ENCODE assay signal across 18 cellular contexts in genomic region chr13:27037171-27037570, GRCh38.
"Had no signal": no experiment of that assay in that cellular context is flagged by ENCODE, and none has a peak within 500 bp of the region (broad histone marks: within the 10 kb centered on the region; RNA-seq: fewer than 3 reads in every experiment).

No MANE protein-coding gene starts in this region.

- ATAC-seq: activated T-cell treated with anti-CD3 and anti-CD28 coated beads, Interleukin-2, amount 50 U/mL, for 72 hours; effector memory CD8-positive, alpha-beta T cell; gastrocnemius medialis; pancreas; stimulated activated effector memory CD8-positive, alpha-beta T cell treated with anti-CD3 and anti-CD28 coated beads, Interleukin-12 subunit alpha, Interleukin-12 subunit beta, amount 100 ng/mL, for 72 hours had no signal

- H3K27ac ChIP-seq: ascending aorta, gastrocnemius medialis, left ventricle myocardium inferior, pancreas, thyroid gland, WERI-Rb-1 had no signal

- H3K9me3 Mint-ChIP-seq: activated CD4-positive, alpha-beta memory T cell treated with anti-CD3 and anti-CD28 coated beads for 36 hours; activated naive CD8-positive, alpha-beta T cell treated with anti-CD3 and anti-CD28 coated beads for 36 hours; activated T-cell treated with anti-CD3 and anti-CD28 coated beads, Interleukin-2, amount 50 U/mL, for 72 hours; effector memory CD8-positive, alpha-beta T cell; mesothelial cell of epicardium; naive B cell; stimulated activated effector memory CD8-positive, alpha-beta T cell treated with anti-CD3 and anti-CD28 coated beads, Interleukin-12 subunit alpha, Interleukin-12 subunit beta, amount 100 ng/mL, for 72 hours; T-helper 1 cell treated with Interleukin-12 subunit alpha and Interleukin-12 subunit beta and Interleukin-4 antibody, amounts not matched to agents 30 μg/mL and 1 μg/mL, for 36 hours had no signal

- H3K27ac Mint-ChIP-seq: activated CD4-positive, alpha-beta memory T cell treated with anti-CD3 and anti-CD28 coated beads for 36 hours; activated naive CD8-positive, alpha-beta T cell treated with anti-CD3 and anti-CD28 coated beads for 36 hours; activated T-cell treated with anti-CD3 and anti-CD28 coated beads, Interleukin-2, amount 50 U/mL, for 72 hours; effector memory CD8-positive, alpha-beta T cell; mesothelial cell of epicardium; naive B cell; stimulated activated effector memory CD8-positive, alpha-beta T cell treated with anti-CD3 and anti-CD28 coated beads, Interleukin-12 subunit alpha, Interleukin-12 subunit beta, amount 100 ng/mL, for 72 hours; T-helper 1 cell treated with Interleukin-12 subunit alpha and Interleukin-12 subunit beta and Interleukin-4 antibody, amounts not matched to agents 30 μg/mL and 1 μg/mL, for 36 hours had no signal

- H3K36me3 Mint-ChIP-seq: activated CD4-positive, alpha-beta memory T cell treated with anti-CD3 and anti-CD28 coated beads for 36 hours; activated naive CD8-positive, alpha-beta T cell treated with anti-CD3 and anti-CD28 coated beads for 36 hours; mesothelial cell of epicardium; stimulated activated effector memory CD8-positive, alpha-beta T cell treated with anti-CD3 and anti-CD28 coated beads, Interleukin-12 subunit alpha, Interleukin-12 subunit beta, amount 100 ng/mL, for 72 hours had no signal

- H3K27me3 ChIP-seq: ascending aorta, pancreas, thyroid gland had no signal

- H3K36me3 ChIP-seq: ascending aorta, gastrocnemius medialis, left ventricle myocardium inferior, pancreas, thyroid gland, WERI-Rb-1 had no signal

- H3K4me1 ChIP-seq: ascending aorta, gastrocnemius medialis, pancreas, thyroid gland had no signal

- H3K9me3 ChIP-seq: ascending aorta, gastrocnemius medialis, left ventricle myocardium inferior, pancreas, thyroid gland had no signal

- DNase-seq: activated CD4-positive, alpha-beta memory T cell treated with anti-CD3 and anti-CD28 coated beads for 36 hours; activated gamma-delta T cell; activated naive CD8-positive, alpha-beta T cell treated with anti-CD3 and anti-CD28 coated beads for 36 hours; activated T-cell treated with anti-CD3 and anti-CD28 coated beads, Interleukin-2, amount 50 U/mL, for 72 hours; dermis blood vessel endothelial cell; effector memory CD8-positive, alpha-beta T cell; gastrocnemius medialis; left ventricle myocardium inferior; naive B cell; pancreas; stimulated activated CD4-positive, alpha-beta T cell treated with anti-CD3 and anti-CD28 coated beads, Interleukin-12 subunit alpha, Interleukin-12 subunit beta, amount 100 ng/mL, for 4 hours; stimulated activated CD4-positive, alpha-beta T cell treated with anti-CD3 and anti-CD28 coated beads, Interleukin-2, amount 100 ng/mL, for 24 hours; thyroid gland; WERI-Rb-1 had no signal

- H3K4me3 ChIP-seq: ascending aorta, gastrocnemius medialis, left ventricle myocardium inferior, pancreas, thyroid gland had no signal

- H3K4me3 Mint-ChIP-seq: activated CD4-positive, alpha-beta memory T cell treated with anti-CD3 and anti-CD28 coated beads for 36 hours; activated naive CD8-positive, alpha-beta T cell treated with anti-CD3 and anti-CD28 coated beads for 36 hours; activated T-cell treated with anti-CD3 and anti-CD28 coated beads, Interleukin-2, amount 50 U/mL, for 72 hours; effector memory CD8-positive, alpha-beta T cell; mesothelial cell of epicardium; stimulated activated effector memory CD8-positive, alpha-beta T cell treated with anti-CD3 and anti-CD28 coated beads, Interleukin-12 subunit alpha, Interleukin-12 subunit beta, amount 100 ng/mL, for 72 hours; T-helper 1 cell treated with Interleukin-12 subunit alpha and Interleukin-12 subunit beta and Interleukin-4 antibody, amounts not matched to agents 30 μg/mL and 1 μg/mL, for 36 hours had no signal
